17 cellular contexts compared by ENCODE assay signal in the genomic region with DNA sequence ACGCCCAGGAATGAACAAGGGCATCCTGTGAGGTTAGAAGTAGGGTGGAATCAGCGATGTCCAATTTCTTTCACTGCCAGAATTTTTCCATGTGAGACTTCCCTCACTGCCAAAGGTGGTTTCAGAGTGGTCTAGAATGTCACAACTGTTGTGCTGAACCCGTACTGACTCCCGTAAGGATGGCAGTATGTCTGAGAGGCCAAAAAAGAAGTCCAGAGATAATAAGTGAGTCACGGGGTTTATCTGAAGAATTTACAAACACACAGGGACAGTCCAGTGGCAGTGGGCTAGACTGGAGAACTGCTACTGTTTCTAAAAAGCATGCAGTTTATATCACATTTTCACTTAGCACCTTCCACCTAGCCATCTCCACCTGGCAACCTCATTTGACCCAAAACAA.
DNase-seq lines count a peak whose midpoint lies in the region; ATAC-seq, FAIRE-seq and TF ChIP-seq lines count a peak whose summit lies in the region.
"Had no signal": no experiment of that assay in that cellular context is flagged by ENCODE, and none has a peak within 500 bp of the region (broad histone marks: within the 10 kb centered on the region; RNA-seq: fewer than 3 reads in every experiment).

No MANE protein-coding gene starts in this region.

- H3K4me1 ChIP-seq in GM23338 (ENCODE audit: insufficient read depth) (peaks cover 5% of the 10 kb centered on the region; the same call in 1 of the 2 replicates), astrocyte (ENCODE audit: insufficient read depth, low read length) (peaks cover 3% of the 10 kb centered on the region), trophoblast cell (ENCODE audit: control insufficient read depth in 1 of 2, insufficient read depth in 2 of 2, low read length in 2 of 2) (peaks cover 28 to 35% of the 10 kb centered on the region in 2 experiments)
- H3K4me1 ChIP-seq: HAP-1 had no signal

- 0 out of 2 replicates have a peak overlapping the region, but pooled peaks have one; percentile 63 for H2AFZ ChIP-seq in GM23338
- no peak overlapping the region for H2AFZ ChIP-seq in astrocyte (ENCODE audit: low read depth, low read length)
- no peak overlapping the region for H2AFZ ChIP-seq in trophoblast cell (ENCODE audit: insufficient read depth, low read length, poor library complexity)

- peak overlapping the region; percentile 16 for H3K18ac ChIP-seq in trophoblast cell (ENCODE audit: low read length)

- no peak for ATAC-seq in GM23338
- ATAC-seq in GM19023 (IDR thresholded peaks at IDR 0.05; ENCODE audit: unreplicated experiment) = no peak
- ATAC-seq in HG02642 (IDR thresholded peaks at IDR 0.05; ENCODE audit: poor library complexity, unreplicated experiment) = no peak

- no peak overlapping the region for H3K23ac ChIP-seq in trophoblast cell (ENCODE audit: low read length)

- H3K27ac Mint-ChIP-seq in GM23338 (no peak overlapping the region), astrocyte (ENCODE audit: unreplicated experiment) (peak overlapping the region; percentile 2)
- H3K27ac Mint-ChIP-seq: CD4-positive, alpha-beta memory T cell; HFFc6 had no signal

- no peak for FAIRE-seq in astrocyte (lab: Jason Lieb, UNC)
- FAIRE-seq: G401.6, GM12892, H54 had no signal

- TF ChIP-seq CTCF in GM23338 (conservative IDR thresholded peaks at IDR 0.05; ENCODE audit: low read depth in 2 of 2) = no peak
- no peak for TF ChIP-seq CTCF in astrocyte (IDR thresholded peaks at IDR 0.05; ENCODE audit: insufficient read depth, low read depth, low read length)

- peak overlapping the region; percentile 59 for H2BK5ac ChIP-seq in trophoblast cell (ENCODE audit: low read depth, low read length, poor library complexity)

- H3K4me1 Mint-ChIP-seq in GM23338 (peaks cover 9% of the 10 kb centered on the region), astrocyte (ENCODE audit: low read depth, unreplicated experiment) (peaks cover 9% of the 10 kb centered on the region)

- no peaks in the 10 kb centered on the region for H3K27me3 ChIP-seq in GM23338 (ENCODE audit: insufficient read depth)
- no peaks in the 10 kb centered on the region for H3K27me3 ChIP-seq in astrocyte (ENCODE audit: insufficient read depth, low read length)
- no peaks in the 10 kb centered on the region for H3K27me3 ChIP-seq in trophoblast cell (ENCODE audit: insufficient read depth, low read length)

- no peak overlapping the region for H3K4me3 ChIP-seq in GM23338
- no peak overlapping the region for H3K4me3 ChIP-seq in astrocyte (ENCODE audit: insufficient read depth, low read depth, low read length)
- H3K4me3 ChIP-seq in trophoblast cell (ENCODE audit: low read depth, low read length) = no peak overlapping the region
- H3K4me3 ChIP-seq: HAP-1 had no signal

- H2BK12ac ChIP-seq in trophoblast cell (ENCODE audit: low read length) = peak overlapping the region; percentile 67

- H3K79me2 ChIP-seq in GM23338 (replicated peaks; ENCODE audit: insufficient read depth) (no peaks in the 10 kb centered on the region), astrocyte (ENCODE audit: insufficient read depth, low read length) (no peaks in the 10 kb centered on the region), trophoblast cell (ENCODE audit: control insufficient read depth, insufficient read depth, low read length, poor library complexity) (peaks cover 3% of the 10 kb centered on the region)

- no peak overlapping the region for H4K12ac ChIP-seq in trophoblast cell (ENCODE audit: low read depth, low read length)

- H3K4ac ChIP-seq in trophoblast cell (ENCODE audit: low read depth, low read length) = no peak overlapping the region

- H3K4me2 ChIP-seq in GM23338 = no peak overlapping the region
- no peak overlapping the region for H3K4me2 ChIP-seq in astrocyte (ENCODE audit: low read length)
- no peak overlapping the region for H3K4me2 ChIP-seq in trophoblast cell (ENCODE audit: low read length)

- no peaks in the 10 kb centered on the region for H4K20me1 ChIP-seq in GM23338 (replicated peaks; ENCODE audit: insufficient read depth)
- H4K20me1 ChIP-seq in astrocyte (ENCODE audit: insufficient read depth, low read length) = no peaks in the 10 kb centered on the region

- H3K14ac ChIP-seq in trophoblast cell (ENCODE audit: low read length) = peak overlapping the region; percentile 43

- H3K9me3 Mint-ChIP-seq in GM23338 (no peaks in the 10 kb centered on the region), astrocyte (ENCODE audit: unreplicated experiment) (no peaks in the 10 kb centered on the region)
- H3K9me3 Mint-ChIP-seq: HFFc6 had no signal

- H3K27ac ChIP-seq in GM23338 (ENCODE audit: low read depth) = no peak overlapping the region
- no peak overlapping the region for H3K27ac ChIP-seq in astrocyte (ENCODE audit: low read depth, low read length)
- peak overlapping the region; percentile 42 for H3K27ac ChIP-seq in trophoblast cell (ENCODE audit: low read depth, low read length)

- H4K91ac ChIP-seq in trophoblast cell (ENCODE audit: low read depth, low read length) = peak overlapping the region; percentile 42

- H3K36me3 ChIP-seq in GM23338 (ENCODE audit: insufficient read depth) (no peaks in the 10 kb centered on the region), astrocyte (ENCODE audit: insufficient read depth, low read length) (no peaks in the 10 kb centered on the region), trophoblast cell (ENCODE audit: control insufficient read depth in 1 of 2, insufficient read depth in 2 of 2, low read length in 2 of 2) (no peaks in the 10 kb centered on the region)
- H3K36me3 ChIP-seq: HAP-1 had no signal

- H3K4me3 Mint-ChIP-seq in GM23338 (no peak overlapping the region), astrocyte (ENCODE audit: unreplicated experiment) (no peak overlapping the region)
- H3K4me3 Mint-ChIP-seq: CD4-positive, alpha-beta memory T cell; HFFc6 had no signal

- peaks cover 17% of the 10 kb centered on the region; the same call in 1 of the 2 replicates for H3K9me2 ChIP-seq in GM23338 (ENCODE audit: insufficient read depth)

- peak overlapping the region; percentile 42 for H2AK5ac ChIP-seq in trophoblast cell (ENCODE audit: low read length)

- H3F3A ChIP-seq in GM23338 (replicated peaks; ENCODE audit: low read depth) = no peaks in the 10 kb centered on the region

- H4K8ac ChIP-seq in trophoblast cell (ENCODE audit: low read depth, low read length) = no peak overlapping the region

- DNase-seq in GM23338 (ENCODE audit: low spot score) (no peak), astrocyte (ENCODE audit: low read depth) (no peak), trophoblast cell (peak in 1 of 2 donors; percentile 57), HuH-7 (ENCODE audit: low spot score) (no peak)
- DNase-seq: C1 segment of cervical spinal cord; CD4-positive, alpha-beta memory T cell; COR-L47; DMS153; DND-41; GOT3; HFFc6 had no signal

- no peak overlapping the region for H3K9ac ChIP-seq in astrocyte (ENCODE audit: low read length)
- no peak overlapping the region for H3K9ac ChIP-seq in trophoblast cell (ENCODE audit: low read length)

- peak overlapping the region; percentile 54 for H2BK120ac ChIP-seq in trophoblast cell (ENCODE audit: insufficient read depth, low read length, poor library complexity)

- no CpG with 5 or more reads among the region's 5 CpGs for WGBS in trophoblast cell (ENCODE audit: extremely low coverage, insufficient coverage, insufficient read length)

- H3K36me3 Mint-ChIP-seq in GM23338 (ENCODE audit: low read depth) (no peaks in the 10 kb centered on the region), astrocyte (ENCODE audit: low read depth, unreplicated experiment) (no peaks in the 10 kb centered on the region)
- H3K36me3 Mint-ChIP-seq: CD4-positive, alpha-beta memory T cell had no signal

- peaks cover 2% of the 10 kb centered on the region for H3K27me3 Mint-ChIP-seq in GM23338 (ENCODE audit: insufficient read depth, low read depth, poor library complexity)
- peaks cover 1% of the 10 kb centered on the region for H3K27me3 Mint-ChIP-seq in astrocyte (ENCODE audit: low read depth, unreplicated experiment)

- H3K9me3 ChIP-seq in astrocyte (ENCODE audit: insufficient read depth, low read depth, low read length) = no peaks in the 10 kb centered on the region
- peaks cover 2% of the 10 kb centered on the region for H3K9me3 ChIP-seq in trophoblast cell (ENCODE audit: insufficient read depth, low read depth, low read length)
- H3K9me3 ChIP-seq: HAP-1 had no signal

- H3K79me1 ChIP-seq in trophoblast cell (ENCODE audit: low read length) = peaks cover 30% of the 10 kb centered on the region

TF ChIP-seq in GM23338, 12 proteins besides CTCF, POLR2A, EP300 and RAD21 (continues in another document):
- TF ChIP-seq STAT1 (IDR thresholded peaks at IDR 0.05; ENCODE audit: unreplicated experiment) = no peak
- no peak for TF ChIP-seq CREB1 (CRISPR knock-in tag; IDR thresholded peaks at IDR 0.05; ENCODE audit: low read depth)
- TF ChIP-seq ZNF114 (CRISPR knock-in tag; IDR thresholded peaks at IDR 0.05) = no peak
- TF ChIP-seq NANOG (IDR thresholded peaks at IDR 0.05; ENCODE audit: borderline replicate concordance) = no peak
- TF ChIP-seq ZNF331 (CRISPR knock-in tag; IDR thresholded peaks at IDR 0.05; ENCODE audit: low read depth) = no peak
- TF ChIP-seq JUNB (IDR thresholded peaks at IDR 0.05; ENCODE audit: unreplicated experiment) = no peak
- no peak for TF ChIP-seq POLR2AphosphoS5 (IDR thresholded peaks at IDR 0.05; ENCODE audit: low read depth)
- no peak for TF ChIP-seq ETS1 (IDR thresholded peaks at IDR 0.05)
- no peak for TF ChIP-seq EZH2phosphoT487 (IDR thresholded peaks at IDR 0.05; ENCODE audit: unreplicated experiment)
